9 cellular contexts compared by ENCODE assay signal in genomic region chr3:50572801-50573371, GRCh38. TPM values are rescaled to one million over a fixed set of nuclear protein-coding genes. Genes with fewer than 3 reads are reported as not detected.
DNase-seq lines count a peak whose midpoint lies in the region; ATAC-seq and TF ChIP-seq lines count a peak whose summit lies in the region.
"Had no signal": no experiment of that assay in that cellular context is flagged by ENCODE, and none has a peak within 500 bp of the region (broad histone marks: within the 10 kb centered on the region; RNA-seq: fewer than 3 reads in every experiment).

No MANE protein-coding gene starts in this region.

- no peak for TF ChIP-seq CTCF in activated CD8-positive, alpha-beta T cell treated with anti-CD3 and anti-CD28 coated beads for 36 hours (IDR thresholded peaks at IDR 0.05)

- no peaks in the 10 kb centered on the region for H3K9me3 Mint-ChIP-seq in activated CD8-positive, alpha-beta T cell treated with anti-CD3 and anti-CD28 coated beads for 36 hours
- H3K9me3 Mint-ChIP-seq in central memory CD8-positive, alpha-beta T cell: no peaks in the 10 kb centered on the region
- H3K9me3 Mint-ChIP-seq: mesothelial cell of epicardium had no signal

- intact Hi-C loops in activated CD8-positive, alpha-beta T cell treated with anti-CD3 and anti-CD28 coated beads for 36 hours (cut with micrococcal nuclease): loop anchor here (1.0 to 2.0 kb wide), 3 partner anchors 17 to 40 kb away; no protein-coding TSS in a partner anchor
- intact Hi-C loops in sciatic nerve (cut with DNase I): loop anchor here (2.0 kb wide), 1 partner anchor 38 kb away; the partner anchor contains the start of gene CISH

- in situ Hi-C loops in ACHN (cut with HindIII; ENCODE audit: low pct_ligation_motif_present, low pct_unique_long_range_greater_than_20kb, low sequenced_read_pairs): no loop called here

- POLR2A ChIA-PET in activated CD8-positive, alpha-beta T cell treated with anti-CD3 and anti-CD28 coated beads for 36 hours (lab: Charles Lee): interaction anchor here (0.9 to 18.9 kb wide), 10 partner anchors 10 to 234 kb away, joined by 3 to 2276 read pairs (median 9); partner anchors contain the start of genes CISH, CYB561D2, DOCK3 and MAPKAPK3

- ATAC-seq in activated CD8-positive, alpha-beta T cell treated with anti-CD3 and anti-CD28 coated beads for 36 hours: peak; percentile 11
- no peak for ATAC-seq in central memory CD8-positive, alpha-beta T cell (replicated peaks; ENCODE audit: extremely low read depth, poor library complexity, severe bottlenecking)
- ATAC-seq in GM19397 (IDR thresholded peaks at IDR 0.05; ENCODE audit: unreplicated experiment) (no peak), sciatic nerve (no peak)

- H3K4me1 Mint-ChIP-seq in activated CD8-positive, alpha-beta T cell treated with anti-CD3 and anti-CD28 coated beads for 36 hours (ENCODE audit: low read depth): peaks cover 66% of the 10 kb centered on the region
- H3K4me1 Mint-ChIP-seq in central memory CD8-positive, alpha-beta T cell: peaks cover 56% of the 10 kb centered on the region

- peaks cover 2% of the 10 kb centered on the region for H3K27me3 Mint-ChIP-seq in activated CD8-positive, alpha-beta T cell treated with anti-CD3 and anti-CD28 coated beads for 36 hours
- no peaks in the 10 kb centered on the region for H3K27me3 Mint-ChIP-seq in central memory CD8-positive, alpha-beta T cell

- H3K36me3 Mint-ChIP-seq in activated CD8-positive, alpha-beta T cell treated with anti-CD3 and anti-CD28 coated beads for 36 hours (ENCODE audit: low read depth): peaks cover 85% of the 10 kb centered on the region
- H3K36me3 Mint-ChIP-seq in central memory CD8-positive, alpha-beta T cell (ENCODE audit: insufficient read depth): peaks cover 12% of the 10 kb centered on the region
- H3K36me3 Mint-ChIP-seq: mesothelial cell of epicardium had no signal

- H3K4me3 Mint-ChIP-seq in activated CD8-positive, alpha-beta T cell treated with anti-CD3 and anti-CD28 coated beads for 36 hours: peak overlapping the region; percentile 91
- H3K4me3 Mint-ChIP-seq in central memory CD8-positive, alpha-beta T cell: peak overlapping the region; percentile 51

- DNase-seq in OCI-M1 (lab: John Stamatoyannopoulos, UW) (peak; percentile 55), ACHN (no peak), sciatic nerve (ENCODE audit: low spot score) (no peak)
- DNase-seq in activated CD8-positive, alpha-beta T cell treated with anti-CD3 and anti-CD28 coated beads for 36 hours: peak; percentile 85
- DNase-seq in central memory CD8-positive, alpha-beta T cell (ENCODE audit: low spot score in 2 of 2): no peak
- peak; percentile 44 for DNase-seq in stimulated activated CD8-positive, alpha-beta memory T cell treated with anti-CD3 and anti-CD28 coated beads, Interleukin-4, amount 100 ng/mL, for 24 hours (ENCODE audit: low read depth)
- DNase-seq: NCI-H1436 treated with DMSO at 0.1 percent for 48 hours had no signal

- CTCF ChIA-PET in activated CD8-positive, alpha-beta T cell treated with anti-CD3 and anti-CD28 coated beads for 36 hours (lab: Charles Lee): interaction anchor here (0.8 to 14.6 kb wide), 11 partner anchors 10 to 235 kb away, joined by 3 to 769 read pairs (median 6); partner anchors contain the start of genes CISH and MAPKAPK3

- peak overlapping the region; percentile 93 for H3K27ac Mint-ChIP-seq in activated CD8-positive, alpha-beta T cell treated with anti-CD3 and anti-CD28 coated beads for 36 hours
- H3K27ac Mint-ChIP-seq in central memory CD8-positive, alpha-beta T cell (ENCODE audit: low read depth): peak overlapping the region; percentile 61
- H3K27ac Mint-ChIP-seq: mesothelial cell of epicardium had no signal

RNA-seq across cellular contexts. Expression of gene HEMK1, which starts 3.6 kb away (rescaled TPM):
- total RNA-seq in activated CD8-positive, alpha-beta T cell treated with anti-CD3 and anti-CD28 coated beads for 36 hours: 100 to 1,000 TPM in 1 of 2 experiments, 10 to 100 TPM in 1; 97.1 to 101 TPM
- 21.3 TPM for total RNA-seq in sciatic nerve

RNA-seq across cellular contexts. Expression of gene C3orf18, which starts 5.3 kb away (rescaled TPM):
- 10 to 100 TPM; 37.9 to 41.3 TPM for total RNA-seq in activated CD8-positive, alpha-beta T cell treated with anti-CD3 and anti-CD28 coated beads for 36 hours
- total RNA-seq in sciatic nerve: 16.1 TPM

RNA-seq across cellular contexts. Expression of gene CISH, which starts 38.7 kb away (rescaled TPM):
- 100 to 1,000 TPM; 307 to 308 TPM for total RNA-seq in activated CD8-positive, alpha-beta T cell treated with anti-CD3 and anti-CD28 coated beads for 36 hours
- 10.6 TPM for total RNA-seq in sciatic nerve

RNA-seq across cellular contexts. Expression of gene MAPKAPK3, which starts 44.1 kb away (rescaled TPM):
- total RNA-seq in activated CD8-positive, alpha-beta T cell treated with anti-CD3 and anti-CD28 coated beads for 36 hours: 100 to 1,000 TPM; 204 to 205 TPM
- total RNA-seq in sciatic nerve: 19.5 TPM

Comparison
In these comparisons a context has a peak if more than half of its experiments do, and no peak if none do; other contexts are left out.
1. DNase-seq: peak in OCI-M1 (single experiment), activated CD8-positive, alpha-beta T cell treated with anti-CD3 and anti-CD28 coated beads for 36 hours (single experiment) and stimulated activated CD8-positive, alpha-beta memory T cell treated with anti-CD3 and anti-CD28 coated beads, Interleukin-4, amount 100 ng/mL, for 24 hours (single experiment); none in central memory CD8-positive, alpha-beta T cell (0 of 2), ACHN (single experiment) and sciatic nerve (single experiment).
2. RNA of gene CISH, which starts 38.7 kb away (total RNA-seq): 307 to 308 TPM in activated CD8-positive, alpha-beta T cell treated with anti-CD3 and anti-CD28 coated beads for 36 hours; 10.6 TPM in sciatic nerve (single experiment); every median in the first group is over 10 times any median in the second.